12 cellular contexts compared by ENCODE assay signal in the genomic region with DNA sequence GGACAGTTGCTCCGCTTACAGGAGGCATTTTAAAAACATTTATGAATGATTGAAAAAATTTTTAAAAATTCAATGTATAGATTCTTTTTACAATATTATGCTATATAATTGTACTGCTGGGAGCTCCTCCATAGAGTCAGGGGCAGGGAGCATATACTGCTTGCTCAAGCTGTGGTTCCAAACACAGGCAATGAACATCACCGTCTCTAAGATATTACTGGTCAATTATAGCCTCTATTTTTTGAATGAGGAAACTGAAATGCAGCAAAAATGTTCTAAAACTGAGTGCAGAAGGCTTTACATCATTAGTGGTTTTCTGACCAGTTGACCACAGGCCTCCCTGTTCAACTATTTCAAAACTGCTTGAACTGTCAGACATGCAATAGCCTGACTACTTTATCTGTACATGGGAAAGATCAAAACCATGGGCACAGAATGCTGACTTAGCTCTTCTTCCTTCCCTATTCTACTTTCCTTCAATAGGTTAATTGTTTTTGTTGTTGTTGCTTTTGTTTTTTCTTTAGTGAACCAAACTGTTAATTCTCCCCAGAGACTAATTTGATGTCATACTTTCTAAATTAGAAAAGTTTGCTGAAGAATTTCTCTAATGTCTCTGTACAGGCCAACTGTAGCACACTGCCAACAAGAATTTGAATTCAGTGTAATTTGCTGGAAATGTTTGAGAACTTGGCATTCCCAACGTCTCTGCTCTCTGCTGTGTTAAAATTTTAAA.
A peak's percentile ranks its signal among the peaks of the same experiment; 100 is the strongest.
DNase-seq lines count a peak whose midpoint lies in the region; ATAC-seq and TF ChIP-seq lines count a peak whose summit lies in the region.
"Had no signal": no experiment of that assay in that cellular context is flagged by ENCODE, and none has a peak within 500 bp of the region (broad histone marks: within the 10 kb centered on the region; RNA-seq: fewer than 3 reads in every experiment).

No MANE protein-coding gene starts in this region.

- TF ChIP-seq CTCF in ascending aorta (IDR thresholded peaks at IDR 0.05) (no peak), smooth muscle cell (IDR thresholded peaks at IDR 0.05; ENCODE audit: borderline replicate concordance, insufficient read depth, poor library complexity, severe bottlenecking) (no peak)

- peak overlapping the region; percentile 53 for H3K4me2 ChIP-seq in smooth muscle cell

- no peaks in the 10 kb centered on the region for H4K20me1 ChIP-seq in smooth muscle cell (ENCODE audit: low read depth)

- H3K4me3 ChIP-seq in ascending aorta (no peak overlapping the region), smooth muscle cell (no peak overlapping the region)

- H3K9me3 ChIP-seq in ascending aorta: peaks cover 0 to 18% of the 10 kb centered on the region in 2 donors
- H3K9me3 ChIP-seq in smooth muscle cell (replicated peaks; ENCODE audit: low read depth): no peaks in the 10 kb centered on the region

- WGBS in smooth muscle cell (ENCODE audit: low lambda C conversion rate): 46% methylated on average over 3 of the region's 3 CpGs

- H3K4me1 ChIP-seq in ascending aorta (peaks cover 0 to 5% of the 10 kb centered on the region in 2 donors), smooth muscle cell (ENCODE audit: low read depth) (no peaks in the 10 kb centered on the region)

- H3K27ac ChIP-seq in ascending aorta: peak overlapping the region; percentile 38 to 63
- H3K27ac ChIP-seq in smooth muscle cell (ENCODE audit: low read depth): peak overlapping the region; percentile 88
- H3K27ac ChIP-seq: epithelial cell of prostate had no signal

- H2AFZ ChIP-seq in smooth muscle cell (ENCODE audit: low read depth): no peak overlapping the region

- H3K27me3 ChIP-seq in ascending aorta (no peaks in the 10 kb centered on the region), smooth muscle cell (ENCODE audit: low read depth) (no peaks in the 10 kb centered on the region)

- intact Hi-C loops in ascending aorta (cut with DNase I) (no loop called here), left cardiac atrium (cut with DNase I) (no loop called here)

- no peaks in the 10 kb centered on the region for H3K79me2 ChIP-seq in smooth muscle cell (ENCODE audit: low read depth)

- DNase-seq in GM04503 (ENCODE audit: low read depth): peak; percentile 87
- no peak for DNase-seq in ascending aorta (ENCODE audit: low spot score in 2 of 2)
- DNase-seq in left cardiac atrium: no peak
- no peak for DNase-seq in smooth muscle cell (lab: John Stamatoyannopoulos, UW; ENCODE audit: unreplicated experiment)
- DNase-seq in hippocampal formation (lab: John Stamatoyannopoulos, UW): no peak
- DNase-seq in NCI-H82 (lab: John Stamatoyannopoulos, UW): no peak
- no peak for DNase-seq in NCI-H1930 (lab: John Stamatoyannopoulos, UW)
- DNase-seq: activated CD4-positive, alpha-beta T cell treated with anti-CD3 and anti-CD28 coated beads, Interleukin-2, amount 50 U/mL, for 48 hours; activated naive CD8-positive, alpha-beta T cell treated with anti-CD3 and anti-CD28 coated beads for 36 hours; NCI-H524 had no signal

- peak overlapping the region; percentile 10 for H3K9ac ChIP-seq in smooth muscle cell (ENCODE audit: low read depth)

- H3F3A ChIP-seq in smooth muscle cell (ENCODE audit: low read depth): no peaks in the 10 kb centered on the region

- H3K36me3 ChIP-seq in ascending aorta (no peaks in the 10 kb centered on the region), smooth muscle cell (ENCODE audit: low read depth) (peaks cover 4% of the 10 kb centered on the region)

- ATAC-seq in left cardiac atrium (peak; percentile 82 to 88), HG02852 (IDR thresholded peaks at IDR 0.05; ENCODE audit: unreplicated experiment) (no peak)
